ENCODE assay signal across 12 cellular contexts in the genomic region with DNA sequence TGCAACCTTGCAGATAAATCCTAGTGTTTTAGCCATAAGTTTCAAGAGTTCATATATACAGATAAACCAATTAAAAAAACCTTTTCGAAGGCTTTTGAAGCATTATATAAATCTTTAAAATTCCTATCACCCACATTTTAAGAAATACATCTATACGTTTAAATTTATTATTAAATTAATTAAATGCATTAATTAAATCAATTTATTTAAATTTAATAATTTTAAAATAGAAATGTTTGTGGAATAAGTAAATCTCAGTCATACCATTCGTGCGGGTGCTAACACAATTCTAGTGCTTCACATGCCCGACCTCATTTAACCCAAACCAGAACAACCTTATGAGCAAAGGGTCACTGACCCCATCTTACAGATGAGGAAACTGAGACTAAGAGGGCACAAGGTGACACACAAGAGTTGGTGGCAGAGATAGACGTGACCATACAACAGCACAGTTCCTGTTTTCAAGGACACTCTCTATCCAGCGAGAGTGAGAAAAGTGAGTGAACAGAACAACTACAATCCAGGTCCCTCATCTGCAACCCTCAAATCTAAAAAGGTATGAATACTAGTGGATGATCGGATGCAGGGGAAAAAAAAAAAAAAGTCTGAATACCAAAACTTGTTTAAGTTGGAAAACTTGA. TPM values are rescaled to one million over a fixed set of nuclear protein-coding genes. Genes with fewer than 3 reads are reported as not detected.
DNase-seq lines count a peak whose midpoint lies in the region; ATAC-seq, FAIRE-seq and TF ChIP-seq lines count a peak whose summit lies in the region.
"Had no signal": no experiment of that assay in that cellular context is flagged by ENCODE, and none has a peak within 500 bp of the region (broad histone marks: within the 10 kb centered on the region; RNA-seq: fewer than 3 reads in every experiment).

No MANE protein-coding gene starts in this region.

- peaks cover 26% of the 10 kb centered on the region for H3K36me3 Mint-ChIP-seq in activated naive CD4-positive, alpha-beta T cell treated with anti-CD3 and anti-CD28 coated beads for 36 hours (ENCODE audit: low read depth)
- peaks cover 38 to 52% of the 10 kb centered on the region in 2 donors for H3K36me3 Mint-ChIP-seq in stimulated activated naive B cell treated with anti-CD40 and anti-IgM and Interleukin-4, amounts not matched to agents 10 μg/mL and 1 μg/mL and 100 μg/mL, for 72 hours

- 71% methylated on average over 8 of the region's 8 CpGs for whole genome bisulfite sequencing in K562 (ENCODE audit: insufficient coverage, low coverage, missing lambda C conversion rate)

- 0 out of 2 replicates have a peak overlapping the region, but pooled peaks have one; percentile 4 for H2AFZ ChIP-seq in K562 (ENCODE audit: low read depth, low read length)

- H3K4me1 Mint-ChIP-seq in activated naive CD4-positive, alpha-beta T cell treated with anti-CD3 and anti-CD28 coated beads for 36 hours (ENCODE audit: low read depth): peaks cover 72% of the 10 kb centered on the region
- peaks cover 57 to 85% of the 10 kb centered on the region in 2 donors for H3K4me1 Mint-ChIP-seq in stimulated activated naive B cell treated with anti-CD40 and anti-IgM and Interleukin-4, amounts not matched to agents 10 μg/mL and 1 μg/mL and 100 μg/mL, for 72 hours

- H3K27me3 ChIP-seq in K562 (ENCODE audit: control insufficient read depth in 2 of 2, insufficient read depth in 2 of 2, low read length in 2 of 2): no peaks in the 10 kb centered on the region

- TF ChIP-seq RAD21 in K562 (CRISPR knock-in tag; conservative IDR thresholded peaks at IDR 0.05 in 1 of 2, IDR thresholded peaks at IDR 0.05 in 1 of 2): no peak

- peaks cover 27% of the 10 kb centered on the region for H3K79me2 ChIP-seq in K562 (ENCODE audit: control insufficient read depth, insufficient read depth, low read length)

- intact Hi-C loops in activated naive CD4-positive, alpha-beta T cell treated with anti-CD3 and anti-CD28 coated beads for 36 hours (cut with micrococcal nuclease): no loop called here
- intact Hi-C loops in K562 (cut with micrococcal nuclease): no loop called here

- no peak for FAIRE-seq in K562 (lab: Jason Lieb, UNC)

- no peak overlapping the region for H3K4me3 ChIP-seq in K562

- H3K9me1 ChIP-seq in K562 (ENCODE audit: control insufficient read depth, insufficient read depth, low read length): no peaks in the 10 kb centered on the region

- TF ChIP-seq CTCF in K562 (IDR thresholded peaks at IDR 0.05 in 2 of 3, conservative IDR thresholded peaks at IDR 0.05 in 1 of 3; ENCODE audit: insufficient read depth in 2 of 3, low read depth in 1 of 3, low read length in 3 of 3): no peak

- no peaks in the 10 kb centered on the region for H4K20me1 ChIP-seq in K562 (replicated peaks; ENCODE audit: control insufficient read depth, insufficient read depth, low read length)

- no peak for TF ChIP-seq POLR2A in K562 (conservative IDR thresholded peaks at IDR 0.05)

- H3K27me3 Mint-ChIP-seq in activated naive CD4-positive, alpha-beta T cell treated with anti-CD3 and anti-CD28 coated beads for 36 hours (ENCODE audit: low read depth): no peaks in the 10 kb centered on the region
- H3K27me3 Mint-ChIP-seq in stimulated activated naive B cell treated with anti-CD40 and anti-IgM and Interleukin-4, amounts not matched to agents 10 μg/mL and 1 μg/mL and 100 μg/mL, for 72 hours: no peaks in the 10 kb centered on the region

- ATAC-seq in K562: no peak
- ATAC-seq in stimulated activated naive B cell treated with anti-CD40 and anti-IgM and Interleukin-4, amounts not matched to agents 10 μg/mL and 1 μg/mL and 100 μg/mL, for 72 hours (replicated peaks): peak; percentile 52 to 64
- no peak for ATAC-seq in GM18909 (IDR thresholded peaks at IDR 0.05; ENCODE audit: poor library complexity, unreplicated experiment)
- ATAC-seq: activated CD4-positive, CD25-positive, alpha-beta regulatory T cell treated with anti-CD3 and anti-CD28 coated beads, Interleukin-2, amount 50 U/mL, for 24 hours had no signal

- peaks cover 4 to 7% of the 10 kb centered on the region in 2 experiments; a peak in 3 of 5 replicates for H3K4me1 ChIP-seq in K562 (replicated peaks in 1 of 2; ENCODE audit: control insufficient read depth in 2 of 2, insufficient read depth in 2 of 2, low read length in 2 of 2)

- peak overlapping the region; percentile 96 for H3K4me3 Mint-ChIP-seq in activated naive CD4-positive, alpha-beta T cell treated with anti-CD3 and anti-CD28 coated beads for 36 hours
- peak overlapping the region; percentile 91 to 93 for H3K4me3 Mint-ChIP-seq in stimulated activated naive B cell treated with anti-CD40 and anti-IgM and Interleukin-4, amounts not matched to agents 10 μg/mL and 1 μg/mL and 100 μg/mL, for 72 hours

- CTCF ChIA-PET in activated naive CD4-positive, alpha-beta T cell treated with anti-CD3 and anti-CD28 coated beads for 36 hours (lab: Charles Lee): interaction anchor here (1.5 kb wide), 1 partner anchor 32 kb away, joined by 7 read pairs; no protein-coding TSS in a partner anchor
- CTCF ChIA-PET in K562 (lab: Yijun Ruan, JAX; ENCODE audit: low intra/inter-chr PET ratio): no interaction called here

- H3K36me3 ChIP-seq in K562 (ENCODE audit: control insufficient read depth, insufficient read depth, low read length): no peaks in the 10 kb centered on the region; the same call in 2 of the 3 replicates

- no peak for DNase-seq in activated naive CD4-positive, alpha-beta T cell treated with anti-CD3 and anti-CD28 coated beads for 36 hours
- no peak for DNase-seq in activated naive CD4-positive, alpha-beta T cell (lab: John Stamatoyannopoulos, UW)
- DNase-seq in RKO (ENCODE audit: low spot score): peak; percentile 10
- no peak for DNase-seq in K562 (ENCODE audit: extremely low read depth in 1 of 4, low spot score in 3 of 4)
- no peak for DNase-seq in stimulated activated naive B cell treated with anti-CD40 and anti-IgM and Interleukin-4, amounts not matched to agents 10 μg/mL and 1 μg/mL and 100 μg/mL, for 72 hours
- DNase-seq in globus pallidus (ENCODE audit: low spot score): no peak
- DNase-seq in central memory CD4-positive, alpha-beta T cell: no peak
- DNase-seq: NCI-H1417, OCI-M1 had no signal

- no TSS peak for BruUV-seq in K562 (replicated peaks; lab: Mats Ljungman, UMichigan)

- no peaks in the 10 kb centered on the region for H3K9me3 ChIP-seq in K562 (replicated peaks; ENCODE audit: control insufficient read depth, insufficient read depth, low read depth, low read length)

- peak overlapping the region; percentile 97 for H3K4me2 ChIP-seq in K562 (ENCODE audit: insufficient read depth, low read length)

- H3K27ac Mint-ChIP-seq in activated naive CD4-positive, alpha-beta T cell treated with anti-CD3 and anti-CD28 coated beads for 36 hours: peak overlapping the region; percentile 96
- peak overlapping the region; percentile 98 for H3K27ac Mint-ChIP-seq in stimulated activated naive B cell treated with anti-CD40 and anti-IgM and Interleukin-4, amounts not matched to agents 10 μg/mL and 1 μg/mL and 100 μg/mL, for 72 hours

- H3K27ac ChIP-seq in K562 (ENCODE audit: extremely low read depth, low read depth, low read length): no peak overlapping the region
- H3K27ac ChIP-seq: epithelial cell of prostate had no signal

- H3K9me3 Mint-ChIP-seq in activated naive CD4-positive, alpha-beta T cell treated with anti-CD3 and anti-CD28 coated beads for 36 hours: peaks cover 2% of the 10 kb centered on the region
- peaks cover 6 to 7% of the 10 kb centered on the region in 2 donors for H3K9me3 Mint-ChIP-seq in stimulated activated naive B cell treated with anti-CD40 and anti-IgM and Interleukin-4, amounts not matched to agents 10 μg/mL and 1 μg/mL and 100 μg/mL, for 72 hours

- H3K9ac ChIP-seq in K562 (ENCODE audit: insufficient read depth in 1 of 2, low read depth in 2 of 2, low read length in 2 of 2): no peak overlapping the region

- POLR2A ChIA-PET in K562 (lab: Yijun Ruan, JAX): no interaction called here

- in situ Hi-C loops in K562 (cut with MboI): no loop called here

- no peak for TF ChIP-seq EP300 in K562 (IDR thresholded peaks at IDR 0.05; ENCODE audit: low read length)

RNA-seq across cellular contexts. Expression of gene NSMCE1, which starts 1.4 kb away (rescaled TPM):
- total RNA-seq in activated naive CD4-positive, alpha-beta T cell treated with anti-CD3 and anti-CD28 coated beads for 36 hours: 100 to 1,000 TPM; 112 to 117 TPM
- 22.3 and 37.0 TPM in 2 replicates for total RNA-seq in K562 (2011; cell fraction: chromatin; rRNA removed; ENCODE audit: low replicate concordance)
- 23.3 and 23.8 TPM in 2 replicates for total RNA-seq in K562 (2011; cell fraction: nucleolus; rRNA removed)
- total RNA-seq in K562 (2011; cell fraction: nucleoplasm; rRNA removed): 19.3 and 24.7 TPM in 2 replicates
- total RNA-seq in K562 (2014; rRNA removed) (61.5 and 69.8 TPM in 2 replicates), K562 (2014; rRNA removed; fragmentation: Illumina TruSeq; extraction: Trizol) (50.6 and 57.1 TPM in 2 replicates), K562 (2015; rRNA removed; fragmentation: Illumina TruSeq; extraction: Trizol) (50.6 and 56.0 TPM in 2 replicates), K562 (2021) (59.5 and 68.2 TPM in 2 replicates)
- polyA plus RNA-seq in K562 (2011; rRNA removed) (48.6 and 52.1 TPM in 2 replicates), K562 (2014; fragmentation: Illumina TruSeq; extraction: Trizol) (77.9 and 79.2 TPM in 2 replicates), K562 (2014; fragmentation: Nextera tagmentation; extraction: Ambion mirVana) (100 to 1,000 TPM; 154 to 163 TPM), K562 (2014; rRNA removed) (61.6 and 63.5 TPM in 2 replicates)
- polyA plus RNA-seq in K562 (2011; cell fraction: cytosol; rRNA removed): 38.3 and 39.1 TPM in 2 replicates
- 18.3 and 19.4 TPM in 2 replicates for polyA plus RNA-seq in K562 (2011; cell fraction: nucleus; rRNA removed)
- 99.9 and 101 TPM in 2 replicates for polyA plus RNA-seq in K562 (2012)
- polyA minus RNA-seq in K562 (2011; rRNA and poly(A)+ RNA removed): 39.9 and 49.7 TPM in 2 replicates
- 17.9 and 18.6 TPM in 2 replicates for polyA minus RNA-seq in K562 (2011; cell fraction: cytosol; rRNA and poly(A)+ RNA removed)
- polyA minus RNA-seq in K562 (2011; cell fraction: nucleus; rRNA and poly(A)+ RNA removed): 7.3 and 15.7 TPM in 2 replicates

RNA-seq across cellular contexts. Expression of gene IL4R, which starts 46.6 kb away (rescaled TPM):
- 100 to 1,000 TPM; 162 to 170 TPM for total RNA-seq in activated naive CD4-positive, alpha-beta T cell treated with anti-CD3 and anti-CD28 coated beads for 36 hours
- 7.2 and 21.7 TPM in 2 replicates for total RNA-seq in K562 (2011; cell fraction: chromatin; rRNA removed; ENCODE audit: low replicate concordance)
- total RNA-seq in K562 (2011; cell fraction: nucleolus; rRNA removed): 11.1 and 17.7 TPM in 2 replicates
- total RNA-seq in K562 (2011; cell fraction: nucleoplasm; rRNA removed): 10.4 and 11.7 TPM in 2 replicates
- total RNA-seq in K562 (2014; rRNA removed): 3.3 and 3.5 TPM in 2 replicates
- total RNA-seq in K562 (2014; rRNA removed; fragmentation: Illumina TruSeq; extraction: Trizol): 1.9 and 2.4 TPM in 2 replicates
- 3.3 and 3.8 TPM in 2 replicates for total RNA-seq in K562 (2015; rRNA removed; fragmentation: Illumina TruSeq; extraction: Trizol)
- total RNA-seq in K562 (2021): 5.2 and 5.5 TPM in 2 replicates
- 5.8 and 6.2 TPM in 2 replicates for polyA plus RNA-seq in K562 (2011; rRNA removed)
- 6.4 and 8.7 TPM in 2 replicates for polyA plus RNA-seq in K562 (2011; cell fraction: cytosol; rRNA removed)
- polyA plus RNA-seq in K562 (2011; cell fraction: nucleus; rRNA removed): 5.5 and 7.6 TPM in 2 replicates
- polyA plus RNA-seq in K562 (2012): 4.9 and 5.9 TPM in 2 replicates
- polyA plus RNA-seq in K562 (2014; fragmentation: Illumina TruSeq; extraction: Trizol): 3.9 and 4.1 TPM in 2 replicates
- polyA plus RNA-seq in K562 (2014; fragmentation: Nextera tagmentation; extraction: Ambion mirVana): under 1 TPM; 0.17 to 0.38 TPM
- 3.0 and 3.3 TPM in 2 replicates for polyA plus RNA-seq in K562 (2014; rRNA removed)
- 5.1 and 6.8 TPM in 2 replicates for polyA minus RNA-seq in K562 (2011; rRNA and poly(A)+ RNA removed)
- polyA minus RNA-seq in K562 (2011; cell fraction: cytosol; rRNA and poly(A)+ RNA removed): 3.2 and 7.3 TPM in 2 replicates
- 6.9 and 9.8 TPM in 2 replicates for polyA minus RNA-seq in K562 (2011; cell fraction: nucleus; rRNA and poly(A)+ RNA removed)

Comparison
In these comparisons a context has a peak if more than half of its experiments do, and no peak if none do; other contexts are left out.
1. ATAC-seq: peak in stimulated activated naive B cell treated with anti-CD40 and anti-IgM and Interleukin-4, amounts not matched to agents 10 μg/mL and 1 μg/mL and 100 μg/mL, for 72 hours (2 of 2); none in K562 (single experiment) and GM18909 (single experiment).
2. RNA of gene IL4R, which starts 46.6 kb away (total RNA-seq): 162 to 170 TPM in activated naive CD4-positive, alpha-beta T cell treated with anti-CD3 and anti-CD28 coated beads for 36 hours; 1.9 to 21.7 TPM in K562; every median in the first group is over 4 times any median in the second.